1 cellular context compared by ENCODE assay signal in the genomic region with DNA sequence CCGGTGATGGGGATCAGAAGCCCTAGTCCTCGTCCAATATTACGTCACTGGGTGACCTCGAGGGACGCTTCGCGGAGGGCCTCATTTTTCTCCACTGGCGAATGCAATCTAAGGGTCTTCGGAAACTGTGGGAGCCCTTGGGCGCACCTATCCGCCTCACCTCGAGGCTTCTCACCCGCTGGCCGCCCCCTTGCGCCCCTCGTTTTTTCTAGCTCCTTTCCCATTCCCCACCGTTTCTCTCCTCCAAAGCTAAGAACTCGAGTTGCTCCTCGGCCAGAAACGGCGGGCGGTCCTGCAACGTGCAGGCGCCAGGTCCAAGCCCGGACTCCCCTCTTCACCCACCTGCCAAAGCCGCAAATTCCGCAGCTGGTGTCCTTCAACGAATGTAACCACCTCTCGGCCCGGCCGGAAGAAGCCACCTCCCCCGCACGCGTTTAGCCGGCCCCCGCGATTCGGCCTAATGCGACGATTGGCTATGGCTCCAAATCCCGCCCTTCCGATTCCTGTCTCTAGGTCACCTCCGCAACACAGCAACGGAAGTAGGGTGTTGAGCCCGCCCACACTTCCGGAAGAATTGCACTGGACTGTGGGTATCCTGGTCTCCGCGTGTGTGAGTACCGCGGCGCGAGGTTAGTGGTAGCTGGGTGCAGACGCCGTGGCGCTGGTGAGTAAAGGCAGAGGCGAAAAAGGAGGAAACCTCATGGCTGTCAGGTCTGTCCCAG.
TF ChIP-seq lines count a peak whose summit lies in the region.

A gene with protein sequence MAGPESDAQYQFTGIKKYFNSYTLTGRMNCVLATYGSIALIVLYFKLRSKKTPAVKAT (minus strand): TSS at position 409 of the 722 bp plus-strand sequence. CDS start 4,018 bp downstream, outside the sequence.
A gene with protein sequence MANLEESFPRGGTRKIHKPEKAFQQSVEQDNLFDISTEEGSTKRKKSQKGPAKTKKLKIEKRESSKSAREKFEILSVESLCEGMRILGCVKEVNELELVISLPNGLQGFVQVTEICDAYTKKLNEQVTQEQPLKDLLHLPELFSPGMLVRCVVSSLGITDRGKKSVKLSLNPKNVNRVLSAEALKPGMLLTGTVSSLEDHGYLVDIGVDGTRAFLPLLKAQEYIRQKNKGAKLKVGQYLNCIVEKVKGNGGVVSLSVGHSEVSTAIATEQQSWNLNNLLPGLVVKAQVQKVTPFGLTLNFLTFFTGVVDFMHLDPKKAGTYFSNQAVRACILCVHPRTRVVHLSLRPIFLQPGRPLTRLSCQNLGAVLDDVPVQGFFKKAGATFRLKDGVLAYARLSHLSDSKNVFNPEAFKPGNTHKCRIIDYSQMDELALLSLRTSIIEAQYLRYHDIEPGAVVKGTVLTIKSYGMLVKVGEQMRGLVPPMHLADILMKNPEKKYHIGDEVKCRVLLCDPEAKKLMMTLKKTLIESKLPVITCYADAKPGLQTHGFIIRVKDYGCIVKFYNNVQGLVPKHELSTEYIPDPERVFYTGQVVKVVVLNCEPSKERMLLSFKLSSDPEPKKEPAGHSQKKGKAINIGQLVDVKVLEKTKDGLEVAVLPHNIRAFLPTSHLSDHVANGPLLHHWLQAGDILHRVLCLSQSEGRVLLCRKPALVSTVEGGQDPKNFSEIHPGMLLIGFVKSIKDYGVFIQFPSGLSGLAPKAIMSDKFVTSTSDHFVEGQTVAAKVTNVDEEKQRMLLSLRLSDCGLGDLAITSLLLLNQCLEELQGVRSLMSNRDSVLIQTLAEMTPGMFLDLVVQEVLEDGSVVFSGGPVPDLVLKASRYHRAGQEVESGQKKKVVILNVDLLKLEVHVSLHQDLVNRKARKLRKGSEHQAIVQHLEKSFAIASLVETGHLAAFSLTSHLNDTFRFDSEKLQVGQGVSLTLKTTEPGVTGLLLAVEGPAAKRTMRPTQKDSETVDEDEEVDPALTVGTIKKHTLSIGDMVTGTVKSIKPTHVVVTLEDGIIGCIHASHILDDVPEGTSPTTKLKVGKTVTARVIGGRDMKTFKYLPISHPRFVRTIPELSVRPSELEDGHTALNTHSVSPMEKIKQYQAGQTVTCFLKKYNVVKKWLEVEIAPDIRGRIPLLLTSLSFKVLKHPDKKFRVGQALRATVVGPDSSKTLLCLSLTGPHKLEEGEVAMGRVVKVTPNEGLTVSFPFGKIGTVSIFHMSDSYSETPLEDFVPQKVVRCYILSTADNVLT (N-terminal part only) (plus strand): TSS at position 560 of the 722 bp plus-strand sequence. CDS start 1,801 bp downstream, outside the sequence.

TF ChIP-seq in HepG2, 621 proteins besides CTCF, POLR2A, EP300 and RAD21 (continues in another document):
- TF ChIP-seq, protein P1, sequence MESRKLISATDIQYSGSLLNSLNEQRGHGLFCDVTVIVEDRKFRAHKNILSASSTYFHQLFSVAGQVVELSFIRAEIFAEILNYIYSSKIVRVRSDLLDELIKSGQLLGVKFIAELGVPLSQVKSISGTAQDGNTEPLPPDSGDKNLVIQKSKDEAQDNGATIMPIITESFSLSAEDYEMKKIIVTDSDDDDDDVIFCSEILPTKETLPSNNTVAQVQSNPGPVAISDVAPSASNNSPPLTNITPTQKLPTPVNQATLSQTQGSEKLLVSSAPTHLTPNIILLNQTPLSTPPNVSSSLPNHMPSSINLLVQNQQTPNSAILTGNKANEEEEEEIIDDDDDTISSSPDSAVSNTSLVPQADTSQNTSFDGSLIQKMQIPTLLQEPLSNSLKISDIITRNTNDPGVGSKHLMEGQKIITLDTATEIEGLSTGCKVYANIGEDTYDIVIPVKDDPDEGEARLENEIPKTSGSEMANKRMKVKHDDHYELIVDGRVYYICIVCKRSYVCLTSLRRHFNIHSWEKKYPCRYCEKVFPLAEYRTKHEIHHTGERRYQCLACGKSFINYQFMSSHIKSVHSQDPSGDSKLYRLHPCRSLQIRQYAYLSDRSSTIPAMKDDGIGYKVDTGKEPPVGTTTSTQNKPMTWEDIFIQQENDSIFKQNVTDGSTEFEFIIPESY (CRISPR knock-in tag; IDR thresholded peaks at IDR 0.05), result 0 out of 2 replicates have a peak, but pooled peaks have one; percentile 5
- TF ChIP-seq, protein P2, sequence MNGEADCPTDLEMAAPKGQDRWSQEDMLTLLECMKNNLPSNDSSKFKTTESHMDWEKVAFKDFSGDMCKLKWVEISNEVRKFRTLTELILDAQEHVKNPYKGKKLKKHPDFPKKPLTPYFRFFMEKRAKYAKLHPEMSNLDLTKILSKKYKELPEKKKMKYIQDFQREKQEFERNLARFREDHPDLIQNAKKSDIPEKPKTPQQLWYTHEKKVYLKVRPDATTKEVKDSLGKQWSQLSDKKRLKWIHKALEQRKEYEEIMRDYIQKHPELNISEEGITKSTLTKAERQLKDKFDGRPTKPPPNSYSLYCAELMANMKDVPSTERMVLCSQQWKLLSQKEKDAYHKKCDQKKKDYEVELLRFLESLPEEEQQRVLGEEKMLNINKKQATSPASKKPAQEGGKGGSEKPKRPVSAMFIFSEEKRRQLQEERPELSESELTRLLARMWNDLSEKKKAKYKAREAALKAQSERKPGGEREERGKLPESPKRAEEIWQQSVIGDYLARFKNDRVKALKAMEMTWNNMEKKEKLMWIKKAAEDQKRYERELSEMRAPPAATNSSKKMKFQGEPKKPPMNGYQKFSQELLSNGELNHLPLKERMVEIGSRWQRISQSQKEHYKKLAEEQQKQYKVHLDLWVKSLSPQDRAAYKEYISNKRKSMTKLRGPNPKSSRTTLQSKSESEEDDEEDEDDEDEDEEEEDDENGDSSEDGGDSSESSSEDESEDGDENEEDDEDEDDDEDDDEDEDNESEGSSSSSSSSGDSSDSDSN (CRISPR knock-in tag; IDR thresholded peaks at IDR 0.05), result peak; percentile 56; the same call in 1 of the 2 replicates
- TF ChIP-seq, protein P3, sequence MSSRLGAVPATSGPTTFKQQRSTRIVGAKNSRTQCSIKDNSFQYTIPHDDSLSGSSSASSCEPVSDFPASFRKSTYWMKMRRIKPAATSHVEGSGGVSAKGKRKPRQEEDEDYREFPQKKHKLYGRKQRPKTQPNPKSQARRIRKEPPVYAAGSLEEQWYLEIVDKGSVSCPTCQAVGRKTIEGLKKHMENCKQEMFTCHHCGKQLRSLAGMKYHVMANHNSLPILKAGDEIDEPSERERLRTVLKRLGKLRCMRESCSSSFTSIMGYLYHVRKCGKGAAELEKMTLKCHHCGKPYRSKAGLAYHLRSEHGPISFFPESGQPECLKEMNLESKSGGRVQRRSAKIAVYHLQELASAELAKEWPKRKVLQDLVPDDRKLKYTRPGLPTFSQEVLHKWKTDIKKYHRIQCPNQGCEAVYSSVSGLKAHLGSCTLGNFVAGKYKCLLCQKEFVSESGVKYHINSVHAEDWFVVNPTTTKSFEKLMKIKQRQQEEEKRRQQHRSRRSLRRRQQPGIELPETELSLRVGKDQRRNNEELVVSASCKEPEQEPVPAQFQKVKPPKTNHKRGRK (CRISPR knock-in tag; IDR thresholded peaks at IDR 0.05), result no peak
- peak; percentile 66 for TF ChIP-seq ATF7-NPFF (CRISPR knock-in tag; IDR thresholded peaks at IDR 0.05; ENCODE audit: low read depth)
- TF ChIP-seq KDM3A (CRISPR knock-in tag; IDR thresholded peaks at IDR 0.05; ENCODE audit: low read depth), result no peak
- TF ChIP-seq DNMT1 (CRISPR knock-in tag; IDR thresholded peaks at IDR 0.05), result 0 out of 2 replicates have a peak, but pooled peaks have one; percentile 73
- no peak for TF ChIP-seq NR2F1 (CRISPR knock-in tag; IDR thresholded peaks at IDR 0.05)
- no peak for TF ChIP-seq ZNF761 (CRISPR knock-in tag; conservative IDR thresholded peaks at IDR 0.05)
- TF ChIP-seq TCF12 (IDR thresholded peaks at IDR 0.05), result no peak
- TF ChIP-seq TCF12 (CRISPR knock-in tag; IDR thresholded peaks at IDR 0.05), result no peak
- TF ChIP-seq, protein P4, sequence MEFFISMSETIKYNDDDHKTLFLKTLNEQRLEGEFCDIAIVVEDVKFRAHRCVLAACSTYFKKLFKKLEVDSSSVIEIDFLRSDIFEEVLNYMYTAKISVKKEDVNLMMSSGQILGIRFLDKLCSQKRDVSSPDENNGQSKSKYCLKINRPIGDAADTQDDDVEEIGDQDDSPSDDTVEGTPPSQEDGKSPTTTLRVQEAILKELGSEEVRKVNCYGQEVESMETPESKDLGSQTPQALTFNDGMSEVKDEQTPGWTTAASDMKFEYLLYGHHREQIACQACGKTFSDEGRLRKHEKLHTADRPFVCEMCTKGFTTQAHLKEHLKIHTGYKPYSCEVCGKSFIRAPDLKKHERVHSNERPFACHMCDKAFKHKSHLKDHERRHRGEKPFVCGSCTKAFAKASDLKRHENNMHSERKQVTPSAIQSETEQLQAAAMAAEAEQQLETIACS (CRISPR knock-in tag; IDR thresholded peaks at IDR 0.05), result 0 out of 2 replicates have a peak, but pooled peaks have one; percentile 26
- peak; percentile 58; the same call in 1 of the 2 replicates for TF ChIP-seq ZFP37 (CRISPR knock-in tag; IDR thresholded peaks at IDR 0.05; ENCODE audit: borderline replicate concordance)
- peak; percentile 23; the same call in 1 of the 2 replicates for TF ChIP-seq ZNF44 (CRISPR knock-in tag; IDR thresholded peaks at IDR 0.05)
- TF ChIP-seq, protein P5, sequence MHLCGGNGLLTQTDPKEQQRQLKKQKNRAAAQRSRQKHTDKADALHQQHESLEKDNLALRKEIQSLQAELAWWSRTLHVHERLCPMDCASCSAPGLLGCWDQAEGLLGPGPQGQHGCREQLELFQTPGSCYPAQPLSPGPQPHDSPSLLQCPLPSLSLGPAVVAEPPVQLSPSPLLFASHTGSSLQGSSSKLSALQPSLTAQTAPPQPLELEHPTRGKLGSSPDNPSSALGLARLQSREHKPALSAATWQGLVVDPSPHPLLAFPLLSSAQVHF (CRISPR knock-in tag; IDR thresholded peaks at IDR 0.05), result peak; percentile 70; the same call in 1 of the 2 replicates
- TF ChIP-seq ZNF317 (CRISPR knock-in tag; IDR thresholded peaks at IDR 0.05), result peak; percentile 23; the same call in 1 of the 2 replicates
- TF ChIP-seq ZNF577 (CRISPR knock-in tag; IDR thresholded peaks at IDR 0.05; ENCODE audit: borderline replicate concordance, low read depth), result no peak
- no peak for TF ChIP-seq ZNF558 (CRISPR knock-in tag; IDR thresholded peaks at IDR 0.05; ENCODE audit: borderline replicate concordance)
- no peak for TF ChIP-seq CENPX (CRISPR knock-in tag; IDR thresholded peaks at IDR 0.05)
- TF ChIP-seq ZNF510 (CRISPR knock-in tag; IDR thresholded peaks at IDR 0.05; ENCODE audit: low read depth), result no peak
- no peak for TF ChIP-seq ZBTB3 (CRISPR knock-in tag; IDR thresholded peaks at IDR 0.05; ENCODE audit: borderline replicate concordance, low read depth)
- TF ChIP-seq, protein P6, sequence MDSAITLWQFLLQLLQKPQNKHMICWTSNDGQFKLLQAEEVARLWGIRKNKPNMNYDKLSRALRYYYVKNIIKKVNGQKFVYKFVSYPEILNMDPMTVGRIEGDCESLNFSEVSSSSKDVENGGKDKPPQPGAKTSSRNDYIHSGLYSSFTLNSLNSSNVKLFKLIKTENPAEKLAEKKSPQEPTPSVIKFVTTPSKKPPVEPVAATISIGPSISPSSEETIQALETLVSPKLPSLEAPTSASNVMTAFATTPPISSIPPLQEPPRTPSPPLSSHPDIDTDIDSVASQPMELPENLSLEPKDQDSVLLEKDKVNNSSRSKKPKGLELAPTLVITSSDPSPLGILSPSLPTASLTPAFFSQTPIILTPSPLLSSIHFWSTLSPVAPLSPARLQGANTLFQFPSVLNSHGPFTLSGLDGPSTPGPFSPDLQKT (CRISPR knock-in tag; IDR thresholded peaks at IDR 0.05; ENCODE audit: borderline replicate concordance), result no peak
- TF ChIP-seq, protein P7, sequence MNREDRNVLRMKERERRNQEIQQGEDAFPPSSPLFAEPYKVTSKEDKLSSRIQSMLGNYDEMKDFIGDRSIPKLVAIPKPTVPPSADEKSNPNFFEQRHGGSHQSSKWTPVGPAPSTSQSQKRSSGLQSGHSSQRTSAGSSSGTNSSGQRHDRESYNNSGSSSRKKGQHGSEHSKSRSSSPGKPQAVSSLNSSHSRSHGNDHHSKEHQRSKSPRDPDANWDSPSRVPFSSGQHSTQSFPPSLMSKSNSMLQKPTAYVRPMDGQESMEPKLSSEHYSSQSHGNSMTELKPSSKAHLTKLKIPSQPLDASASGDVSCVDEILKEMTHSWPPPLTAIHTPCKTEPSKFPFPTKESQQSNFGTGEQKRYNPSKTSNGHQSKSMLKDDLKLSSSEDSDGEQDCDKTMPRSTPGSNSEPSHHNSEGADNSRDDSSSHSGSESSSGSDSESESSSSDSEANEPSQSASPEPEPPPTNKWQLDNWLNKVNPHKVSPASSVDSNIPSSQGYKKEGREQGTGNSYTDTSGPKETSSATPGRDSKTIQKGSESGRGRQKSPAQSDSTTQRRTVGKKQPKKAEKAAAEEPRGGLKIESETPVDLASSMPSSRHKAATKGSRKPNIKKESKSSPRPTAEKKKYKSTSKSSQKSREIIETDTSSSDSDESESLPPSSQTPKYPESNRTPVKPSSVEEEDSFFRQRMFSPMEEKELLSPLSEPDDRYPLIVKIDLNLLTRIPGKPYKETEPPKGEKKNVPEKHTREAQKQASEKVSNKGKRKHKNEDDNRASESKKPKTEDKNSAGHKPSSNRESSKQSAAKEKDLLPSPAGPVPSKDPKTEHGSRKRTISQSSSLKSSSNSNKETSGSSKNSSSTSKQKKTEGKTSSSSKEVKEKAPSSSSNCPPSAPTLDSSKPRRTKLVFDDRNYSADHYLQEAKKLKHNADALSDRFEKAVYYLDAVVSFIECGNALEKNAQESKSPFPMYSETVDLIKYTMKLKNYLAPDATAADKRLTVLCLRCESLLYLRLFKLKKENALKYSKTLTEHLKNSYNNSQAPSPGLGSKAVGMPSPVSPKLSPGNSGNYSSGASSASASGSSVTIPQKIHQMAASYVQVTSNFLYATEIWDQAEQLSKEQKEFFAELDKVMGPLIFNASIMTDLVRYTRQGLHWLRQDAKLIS (CRISPR knock-in tag; IDR thresholded peaks at IDR 0.05), result peak; percentile 35; the same call in 1 of the 2 replicates
- TF ChIP-seq PHF8 (CRISPR knock-in tag; IDR thresholded peaks at IDR 0.05), result peak; percentile 91
- no peak for TF ChIP-seq ZMYM3 (CRISPR knock-in tag; IDR thresholded peaks at IDR 0.05)
- TF ChIP-seq MZF1 (CRISPR knock-in tag; IDR thresholded peaks at IDR 0.05; ENCODE audit: borderline replicate concordance), result no peak
- TF ChIP-seq, protein P8, sequence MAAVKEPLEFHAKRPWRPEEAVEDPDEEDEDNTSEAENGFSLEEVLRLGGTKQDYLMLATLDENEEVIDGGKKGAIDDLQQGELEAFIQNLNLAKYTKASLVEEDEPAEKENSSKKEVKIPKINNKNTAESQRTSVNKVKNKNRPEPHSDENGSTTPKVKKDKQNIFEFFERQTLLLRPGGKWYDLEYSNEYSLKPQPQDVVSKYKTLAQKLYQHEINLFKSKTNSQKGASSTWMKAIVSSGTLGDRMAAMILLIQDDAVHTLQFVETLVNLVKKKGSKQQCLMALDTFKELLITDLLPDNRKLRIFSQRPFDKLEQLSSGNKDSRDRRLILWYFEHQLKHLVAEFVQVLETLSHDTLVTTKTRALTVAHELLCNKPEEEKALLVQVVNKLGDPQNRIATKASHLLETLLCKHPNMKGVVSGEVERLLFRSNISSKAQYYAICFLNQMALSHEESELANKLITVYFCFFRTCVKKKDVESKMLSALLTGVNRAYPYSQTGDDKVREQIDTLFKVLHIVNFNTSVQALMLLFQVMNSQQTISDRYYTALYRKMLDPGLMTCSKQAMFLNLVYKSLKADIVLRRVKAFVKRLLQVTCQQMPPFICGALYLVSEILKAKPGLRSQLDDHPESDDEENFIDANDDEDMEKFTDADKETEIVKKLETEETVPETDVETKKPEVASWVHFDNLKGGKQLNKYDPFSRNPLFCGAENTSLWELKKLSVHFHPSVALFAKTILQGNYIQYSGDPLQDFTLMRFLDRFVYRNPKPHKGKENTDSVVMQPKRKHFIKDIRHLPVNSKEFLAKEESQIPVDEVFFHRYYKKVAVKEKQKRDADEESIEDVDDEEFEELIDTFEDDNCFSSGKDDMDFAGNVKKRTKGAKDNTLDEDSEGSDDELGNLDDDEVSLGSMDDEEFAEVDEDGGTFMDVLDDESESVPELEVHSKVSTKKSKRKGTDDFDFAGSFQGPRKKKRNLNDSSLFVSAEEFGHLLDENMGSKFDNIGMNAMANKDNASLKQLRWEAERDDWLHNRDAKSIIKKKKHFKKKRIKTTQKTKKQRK (IDR thresholded peaks at IDR 0.05; ENCODE audit: low read length), result peak; percentile 55; the same call in 1 of the 2 replicates
- no peak for TF ChIP-seq PCBP2 (optimal IDR thresholded peaks at IDR 0.05; ENCODE audit: low read depth, low read length, poor library complexity, severe bottlenecking)
- peak; percentile 95 for TF ChIP-seq KAT8 (CRISPR knock-in tag; IDR thresholded peaks at IDR 0.05)
- peak; percentile 68; the same call in 1 of the 2 replicates for TF ChIP-seq ZKSCAN8 (CRISPR knock-in tag; IDR thresholded peaks at IDR 0.05; ENCODE audit: borderline replicate concordance)
